In genomic region chr1:36576118-36576517, GRCh38 we compare ENCODE assay signal across 8 cellular contexts.
DNase-seq lines count a peak whose midpoint lies in the region; ATAC-seq and TF ChIP-seq lines count a peak whose summit lies in the region.

No MANE protein-coding gene starts in this region.

- no peaks in the 10 kb centered on the region for H3K79me2 ChIP-seq in neural cell (replicated peaks; ENCODE audit: insufficient read depth, low read length)

- H2AFZ ChIP-seq in neural cell (ENCODE audit: low read depth, low read length) = no peak overlapping the region

- no peak for DNase-seq in AG09319 (ENCODE audit: extremely low read depth, low read depth)
- peak; percentile 50 for DNase-seq in GM19238 (ENCODE audit: insufficient read length, low spot score)
- DNase-seq in NCI-H510A (lab: John Stamatoyannopoulos, UW) = peak; percentile 46
- DNase-seq in activated CD8-positive, alpha-beta T cell treated with anti-CD3 and anti-CD28 coated beads, Interleukin-2, amount 10 ng/mL, durations not matched to agents 7 days and 5 days = peak; percentile 63
- peak in 1 of 2 donors; percentile 31 for DNase-seq in tibial artery

- TF ChIP-seq EP300 in neural cell (conservative IDR thresholded peaks at IDR 0.05; ENCODE audit: poor library complexity, severe bottlenecking) = no peak

- H3K27me3 ChIP-seq in neural cell (ENCODE audit: insufficient read depth, low read depth, low read length) = no peaks in the 10 kb centered on the region
- H3K27me3 ChIP-seq in tibial artery = peaks cover 0 to 74% of the 10 kb centered on the region in 2 donors

- H3K27ac Mint-ChIP-seq in activated CD8-positive, alpha-beta T cell treated with anti-CD3 and anti-CD28 coated beads, Interleukin-2, amount 10 ng/mL, durations not matched to agents 7 days and 5 days = no peak overlapping the region

- H3K27ac ChIP-seq in neural cell (ENCODE audit: low read length) (no peak overlapping the region), tibial artery (no peak overlapping the region)

- H3K4me3 ChIP-seq in neural cell (ENCODE audit: low read length) (no peak overlapping the region), tibial artery (no peak overlapping the region)

- H3K4me2 ChIP-seq in neural cell (ENCODE audit: low read length) = no peak overlapping the region

- peaks cover 14% of the 10 kb centered on the region for H3K27me3 Mint-ChIP-seq in activated CD8-positive, alpha-beta T cell treated with anti-CD3 and anti-CD28 coated beads, Interleukin-2, amount 10 ng/mL, durations not matched to agents 7 days and 5 days (ENCODE audit: low read depth)

- H3K9me3 ChIP-seq in neural cell (ENCODE audit: low read length) = no peaks in the 10 kb centered on the region
- H3K9me3 ChIP-seq in tibial artery = no peaks in the 10 kb centered on the region

- no peak overlapping the region for H3K9ac ChIP-seq in neural cell (ENCODE audit: low read length)

- CTCF ChIA-PET in activated CD8-positive, alpha-beta T cell treated with anti-CD3 and anti-CD28 coated beads, Interleukin-2, amount 10 ng/mL, durations not matched to agents 7 days and 5 days (lab: Charles Lee) = interaction anchor here (0.6 to 2.0 kb wide), 18 partner anchors 10 to 938 kb away, joined by 3 to 17 read pairs (median 4); partner anchors contain the start of genes MEAF6 and OSCP1

- H3K36me3 ChIP-seq in neural cell (ENCODE audit: insufficient read depth, low read length) = no peaks in the 10 kb centered on the region
- no peaks in the 10 kb centered on the region for H3K36me3 ChIP-seq in tibial artery

- peak; percentile 96 for TF ChIP-seq RAD21 in neural cell (conservative IDR thresholded peaks at IDR 0.05)

- H3K9me3 Mint-ChIP-seq in activated CD8-positive, alpha-beta T cell treated with anti-CD3 and anti-CD28 coated beads, Interleukin-2, amount 10 ng/mL, durations not matched to agents 7 days and 5 days (ENCODE audit: insufficient read depth) = no peaks in the 10 kb centered on the region

- no peaks in the 10 kb centered on the region for H3K4me1 Mint-ChIP-seq in activated CD8-positive, alpha-beta T cell treated with anti-CD3 and anti-CD28 coated beads, Interleukin-2, amount 10 ng/mL, durations not matched to agents 7 days and 5 days (ENCODE audit: low read depth)

- no peaks in the 10 kb centered on the region for H4K20me1 ChIP-seq in neural cell (ENCODE audit: insufficient read depth)

- TF ChIP-seq CTCF in AG09319 (IDR thresholded peaks at IDR 0.05; ENCODE audit: low read depth, low read length) (peak; percentile 86), neural cell (IDR thresholded peaks at IDR 0.05; ENCODE audit: poor library complexity, severe bottlenecking) (peak; percentile 95), tibial artery (IDR thresholded peaks at IDR 0.05) (peak; percentile 54 to 71)

- intact Hi-C loops in tibial artery (cut with DNase I; ENCODE audit: low total_unique reads) = no loop called here

- no peaks in the 10 kb centered on the region for H3K4me1 ChIP-seq in tibial artery

- H3K9me2 ChIP-seq in neural cell (ENCODE audit: insufficient read depth, low read length) = no peaks in the 10 kb centered on the region

- POLR2A ChIA-PET in activated CD8-positive, alpha-beta T cell treated with anti-CD3 and anti-CD28 coated beads, Interleukin-2, amount 10 ng/mL, durations not matched to agents 7 days and 5 days (lab: Charles Lee) = interaction anchor here (0.8 kb wide), 1 partner anchor 10 kb away, joined by 3 read pairs; no protein-coding TSS in a partner anchor

- no peaks in the 10 kb centered on the region for H3K36me3 Mint-ChIP-seq in activated CD8-positive, alpha-beta T cell treated with anti-CD3 and anti-CD28 coated beads, Interleukin-2, amount 10 ng/mL, durations not matched to agents 7 days and 5 days (ENCODE audit: low read depth)

- ATAC-seq in activated CD8-positive, alpha-beta T cell treated with anti-CD3 and anti-CD28 coated beads, Interleukin-2, amount 10 ng/mL, durations not matched to agents 7 days and 5 days = peak; percentile 73
- ATAC-seq in esophagus mucosa (peak; percentile 39), GM19455 (IDR thresholded peaks at IDR 0.05; ENCODE audit: unreplicated experiment) (no peak)

- H3F3A ChIP-seq in neural cell (ENCODE audit: insufficient read depth, low read length, poor library complexity, severe bottlenecking) = no peaks in the 10 kb centered on the region

- H3K4me3 Mint-ChIP-seq in activated CD8-positive, alpha-beta T cell treated with anti-CD3 and anti-CD28 coated beads, Interleukin-2, amount 10 ng/mL, durations not matched to agents 7 days and 5 days = no peak overlapping the region

TF ChIP-seq in neural cell, 6 proteins besides CTCF, POLR2A, EP300 and RAD21:
- no peak for TF ChIP-seq POLR2AphosphoS5 (IDR thresholded peaks at IDR 0.05)
- no peak for TF ChIP-seq EZH2 (IDR thresholded peaks at IDR 0.05; ENCODE audit: borderline replicate concordance, insufficient read depth, low read length, poor library complexity, severe bottlenecking)
- TF ChIP-seq SMC3 (conservative IDR thresholded peaks at IDR 0.05; ENCODE audit: poor library complexity) = peak; percentile 94
- TF ChIP-seq MXI1 (conservative IDR thresholded peaks at IDR 0.05; ENCODE audit: poor library complexity, severe bottlenecking) = peak; percentile 36
- no peak for TF ChIP-seq TAF1 (IDR thresholded peaks at IDR 0.05; ENCODE audit: low read depth)
- TF ChIP-seq REST (IDR thresholded peaks at IDR 0.05; ENCODE audit: borderline replicate concordance) = no peak
TF ChIP-seq in neural cell: peak in this region for 2.
